In the genomic region with DNA sequence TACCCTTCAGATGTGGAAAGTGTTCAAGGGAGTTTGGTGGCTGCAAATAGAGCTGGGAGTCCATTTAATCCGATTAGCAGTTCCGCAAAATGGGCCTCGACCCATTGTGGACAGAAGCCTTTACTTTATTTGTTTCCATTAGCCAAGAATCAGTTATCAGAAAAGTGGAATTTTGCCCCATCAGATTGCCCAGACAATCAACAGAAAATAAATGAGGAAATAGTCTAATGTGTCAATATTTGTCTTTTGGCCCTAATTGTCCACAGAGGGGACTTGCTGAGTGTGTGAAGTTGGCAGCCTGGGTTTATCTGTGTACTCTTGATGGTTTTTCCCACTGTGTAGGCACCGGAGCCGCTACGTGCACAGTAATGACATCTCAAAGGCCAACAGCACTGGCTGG, we compare ENCODE assay signal across 19 cellular contexts.
A peak's percentile ranks its signal among the peaks of the same experiment; 100 is the strongest.
DNase-seq lines count a peak whose midpoint lies in the region; ATAC-seq, FAIRE-seq and TF ChIP-seq lines count a peak whose summit lies in the region.
"Had no signal": no experiment of that assay in that cellular context is flagged by ENCODE, and none has a peak within 500 bp of the region (broad histone marks: within the 10 kb centered on the region; RNA-seq: fewer than 3 reads in every experiment).

No MANE protein-coding gene starts in this region.

- H3K27ac Mint-ChIP-seq in GM23338 (no peak overlapping the region), HFFc6 (no peak overlapping the region)
- H3K27ac Mint-ChIP-seq: CD14-positive monocyte; CD4-positive, alpha-beta memory T cell had no signal

- DNase-seq in GM23338 (ENCODE audit: low spot score) (no peak), NCI-H146 treated with DMSO at 0.1 percent for 48 hours (lab: John Stamatoyannopoulos, UW; ENCODE audit: unreplicated experiment) (peak; percentile 72), NCI-H774 (lab: John Stamatoyannopoulos, UW) (peak; percentile 10), HepG2 (ENCODE audit: low spot score) (peak; percentile 79), UCSD-AML1 (lab: John Stamatoyannopoulos, UW; ENCODE audit: unreplicated experiment) (no peak), HFFc6 (no peak)
- DNase-seq: 8988T; CD4-positive, alpha-beta memory T cell; DMS153; DMS79; GDM1; IMR-90 had no signal

- in situ Hi-C loops in HepG2 (cut with HindIII; ENCODE audit: extremely low pct_ligation_motif_present, low pct_unique_long_range_greater_than_20kb): no loop called here

- no peak for TF ChIP-seq POLR2A in HepG2 (IDR thresholded peaks at IDR 0.05; ENCODE audit: insufficient read depth in 1 of 2, low read depth in 2 of 2, low read length in 2 of 2)

- H3K4me3 ChIP-seq in GM23338: no peak overlapping the region
- peak overlapping the region in 1 of 3 experiments; percentile 36; a peak in 1 of 6 replicates for H3K4me3 ChIP-seq in HepG2 (replicated peaks in 1 of 3; ENCODE audit: insufficient read depth in 1 of 3, low read depth in 2 of 3, low read length in 3 of 3)
- H3K4me3 ChIP-seq: BLaER1, HAP-1 had no signal

- H3K27me3 ChIP-seq in GM23338 (ENCODE audit: insufficient read depth) (no peaks in the 10 kb centered on the region), HepG2 (ENCODE audit: control insufficient read depth in 1 of 2, insufficient read depth in 2 of 2, low read length in 2 of 2) (peaks cover 7 to 41% of the 10 kb centered on the region in 2 experiments; a peak in 4 of 5 replicates)
- H3K27me3 ChIP-seq: BLaER1 had no signal

- no peaks in the 10 kb centered on the region for H3K36me3 Mint-ChIP-seq in GM23338 (ENCODE audit: low read depth)
- no peaks in the 10 kb centered on the region for H3K36me3 Mint-ChIP-seq in HFFc6 (ENCODE audit: low read depth)
- H3K36me3 Mint-ChIP-seq: CD14-positive monocyte; CD4-positive, alpha-beta memory T cell had no signal

- TF ChIP-seq CTCF in GM23338 (conservative IDR thresholded peaks at IDR 0.05; ENCODE audit: low read depth in 2 of 2) (no peak), HepG2 (CRISPR knock-in tag; IDR thresholded peaks at IDR 0.05) (no peak), HFFc6 (IDR thresholded peaks at IDR 0.05) (no peak)

- H3K27ac ChIP-seq in GM23338 (ENCODE audit: low read depth) (no peak overlapping the region), HepG2 (ENCODE audit: extremely low read length, insufficient read depth, low read length) (no peak overlapping the region)
- H3K27ac ChIP-seq: BLaER1, HL-60 had no signal

- H3K9me3 Mint-ChIP-seq in GM23338 (no peaks in the 10 kb centered on the region), HFFc6 (peaks cover 28% of the 10 kb centered on the region)

- no peak for TF ChIP-seq RAD21 in HepG2 (CRISPR knock-in tag; IDR thresholded peaks at IDR 0.05)

- no peak overlapping the region for H3K9ac ChIP-seq in HepG2 (ENCODE audit: insufficient read depth, low read depth, low read length)
- H3K9ac ChIP-seq: BLaER1 had no signal

- H3K4me3 Mint-ChIP-seq in GM23338 (no peak overlapping the region), HFFc6 (no peak overlapping the region)
- H3K4me3 Mint-ChIP-seq: CD14-positive monocyte; CD4-positive, alpha-beta memory T cell had no signal

- H4K20me1 ChIP-seq in GM23338 (replicated peaks; ENCODE audit: insufficient read depth): no peaks in the 10 kb centered on the region
- H4K20me1 ChIP-seq in HepG2 (ENCODE audit: insufficient read depth, low read length): no peaks in the 10 kb centered on the region
- H4K20me1 ChIP-seq: BLaER1 had no signal

- no peaks in the 10 kb centered on the region for H3K9me2 ChIP-seq in GM23338 (ENCODE audit: insufficient read depth)

- POLR2A ChIA-PET in HepG2 (lab: Yijun Ruan, JAX): no interaction called here

- H3K4me1 ChIP-seq in GM23338 (ENCODE audit: insufficient read depth) (peaks cover 45% of the 10 kb centered on the region), HepG2 (ENCODE audit: insufficient read depth, low read length) (peaks cover 22% of the 10 kb centered on the region)
- H3K4me1 ChIP-seq: BLaER1, HAP-1 had no signal

- no TSS peak for BruUV-seq in HepG2 (replicated peaks; lab: Mats Ljungman, UMichigan)

- H3K4me2 ChIP-seq in GM23338: no peak overlapping the region
- peak overlapping the region; percentile 50 for H3K4me2 ChIP-seq in HepG2 (ENCODE audit: low read depth, low read length)
- H3K4me2 ChIP-seq: BLaER1 had no signal

- H2AFZ ChIP-seq in GM23338 (peak overlapping the region; percentile 75), HepG2 (ENCODE audit: low read length) (no peak overlapping the region)

- no peaks in the 10 kb centered on the region for H3K79me2 ChIP-seq in GM23338 (replicated peaks; ENCODE audit: insufficient read depth)
- no peaks in the 10 kb centered on the region for H3K79me2 ChIP-seq in HepG2 (ENCODE audit: insufficient read depth, low read length)

- TF ChIP-seq EP300 in HepG2 (IDR thresholded peaks at IDR 0.05; ENCODE audit: low read depth in 2 of 2, low read length in 2 of 2) (peak in 1 of 2 experiments; percentile 60; a peak in 2 of 4 replicates), HepG2 (CRISPR knock-in tag; IDR thresholded peaks at IDR 0.05; ENCODE audit: borderline replicate concordance) (no peak)

- no peaks in the 10 kb centered on the region for H3K9me3 ChIP-seq in HepG2 (ENCODE audit: low read length)
- H3K9me3 ChIP-seq: BLaER1, HAP-1 had no signal

- H3F3A ChIP-seq in GM23338 (replicated peaks; ENCODE audit: low read depth): no peaks in the 10 kb centered on the region

- intact Hi-C loops in HepG2 (cut with micrococcal nuclease; ENCODE audit: unreplicated experiment): loop anchor here (5.0 kb wide), 2 partner anchors 45 to 110 kb away; no protein-coding TSS in a partner anchor

- CTCF ChIA-PET in HepG2 (lab: Yijun Ruan, JAX; ENCODE audit: low intra/inter-chr PET ratio, low total read pairs): no interaction called here

- WGBS in HepG2 (ENCODE audit: low lambda C conversion rate): 3% methylated on average over 6 of the region's 6 CpGs

- H3K27me3 Mint-ChIP-seq in GM23338 (ENCODE audit: insufficient read depth, low read depth, poor library complexity) (no peaks in the 10 kb centered on the region), HFFc6 (ENCODE audit: insufficient read depth) (no peaks in the 10 kb centered on the region)

- ATAC-seq in GM23338 (no peak), HepG2 (peak; percentile 90), GM18861 (IDR thresholded peaks at IDR 0.05; ENCODE audit: unreplicated experiment) (no peak)

- no peaks in the 10 kb centered on the region for H3K36me3 ChIP-seq in GM23338 (ENCODE audit: insufficient read depth)
- no peaks in the 10 kb centered on the region for H3K36me3 ChIP-seq in HepG2 (replicated peaks in 1 of 2; ENCODE audit: control insufficient read depth in 1 of 2, insufficient read depth in 2 of 2, low read length in 2 of 2)
- H3K36me3 ChIP-seq: BLaER1, HAP-1 had no signal

- peaks cover 38% of the 10 kb centered on the region for H3K4me1 Mint-ChIP-seq in GM23338
- no peaks in the 10 kb centered on the region for H3K4me1 Mint-ChIP-seq in HFFc6 (ENCODE audit: low read depth)
- H3K4me1 Mint-ChIP-seq: CD14-positive monocyte; CD4-positive, alpha-beta memory T cell had no signal

- FAIRE-seq in HepG2 (lab: Jason Lieb, UNC): peak; percentile 61
- FAIRE-seq: GM12892, GM18507 had no signal

TF ChIP-seq in GM23338, 12 proteins besides CTCF, POLR2A, EP300 and RAD21 (continues in another document):
- TF ChIP-seq JUNB (IDR thresholded peaks at IDR 0.05; ENCODE audit: unreplicated experiment) (no peak), ZNF331 (CRISPR knock-in tag; IDR thresholded peaks at IDR 0.05; ENCODE audit: low read depth) (no peak), STAT1 (IDR thresholded peaks at IDR 0.05; ENCODE audit: unreplicated experiment) (no peak), POLR2AphosphoS5 (IDR thresholded peaks at IDR 0.05; ENCODE audit: low read depth) (no peak), ZNF114 (CRISPR knock-in tag; IDR thresholded peaks at IDR 0.05) (no peak), EZH2phosphoT487 (IDR thresholded peaks at IDR 0.05; ENCODE audit: unreplicated experiment) (no peak), CREB1 (CRISPR knock-in tag; IDR thresholded peaks at IDR 0.05; ENCODE audit: low read depth) (no peak)
- TF ChIP-seq, protein P1, sequence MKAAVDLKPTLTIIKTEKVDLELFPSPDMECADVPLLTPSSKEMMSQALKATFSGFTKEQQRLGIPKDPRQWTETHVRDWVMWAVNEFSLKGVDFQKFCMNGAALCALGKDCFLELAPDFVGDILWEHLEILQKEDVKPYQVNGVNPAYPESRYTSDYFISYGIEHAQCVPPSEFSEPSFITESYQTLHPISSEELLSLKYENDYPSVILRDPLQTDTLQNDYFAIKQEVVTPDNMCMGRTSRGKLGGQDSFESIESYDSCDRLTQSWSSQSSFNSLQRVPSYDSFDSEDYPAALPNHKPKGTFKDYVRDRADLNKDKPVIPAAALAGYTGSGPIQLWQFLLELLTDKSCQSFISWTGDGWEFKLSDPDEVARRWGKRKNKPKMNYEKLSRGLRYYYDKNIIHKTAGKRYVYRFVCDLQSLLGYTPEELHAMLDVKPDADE (IDR thresholded peaks at IDR 0.05): no peak

TF ChIP-seq in HepG2, 621 proteins besides CTCF, POLR2A, EP300 and RAD21 (continues in another document):
- TF ChIP-seq ZNF724P (CRISPR knock-in tag; IDR thresholded peaks at IDR 0.05; ENCODE audit: borderline replicate concordance) (no peak), SALL1 (CRISPR knock-in tag; IDR thresholded peaks at IDR 0.05) (no peak), TBX2 (CRISPR knock-in tag; IDR thresholded peaks at IDR 0.05; ENCODE audit: borderline replicate concordance) (peak; percentile 99), ZNF839 (CRISPR knock-in tag; IDR thresholded peaks at IDR 0.05; ENCODE audit: borderline replicate concordance) (no peak)
- TF ChIP-seq, protein P2, sequence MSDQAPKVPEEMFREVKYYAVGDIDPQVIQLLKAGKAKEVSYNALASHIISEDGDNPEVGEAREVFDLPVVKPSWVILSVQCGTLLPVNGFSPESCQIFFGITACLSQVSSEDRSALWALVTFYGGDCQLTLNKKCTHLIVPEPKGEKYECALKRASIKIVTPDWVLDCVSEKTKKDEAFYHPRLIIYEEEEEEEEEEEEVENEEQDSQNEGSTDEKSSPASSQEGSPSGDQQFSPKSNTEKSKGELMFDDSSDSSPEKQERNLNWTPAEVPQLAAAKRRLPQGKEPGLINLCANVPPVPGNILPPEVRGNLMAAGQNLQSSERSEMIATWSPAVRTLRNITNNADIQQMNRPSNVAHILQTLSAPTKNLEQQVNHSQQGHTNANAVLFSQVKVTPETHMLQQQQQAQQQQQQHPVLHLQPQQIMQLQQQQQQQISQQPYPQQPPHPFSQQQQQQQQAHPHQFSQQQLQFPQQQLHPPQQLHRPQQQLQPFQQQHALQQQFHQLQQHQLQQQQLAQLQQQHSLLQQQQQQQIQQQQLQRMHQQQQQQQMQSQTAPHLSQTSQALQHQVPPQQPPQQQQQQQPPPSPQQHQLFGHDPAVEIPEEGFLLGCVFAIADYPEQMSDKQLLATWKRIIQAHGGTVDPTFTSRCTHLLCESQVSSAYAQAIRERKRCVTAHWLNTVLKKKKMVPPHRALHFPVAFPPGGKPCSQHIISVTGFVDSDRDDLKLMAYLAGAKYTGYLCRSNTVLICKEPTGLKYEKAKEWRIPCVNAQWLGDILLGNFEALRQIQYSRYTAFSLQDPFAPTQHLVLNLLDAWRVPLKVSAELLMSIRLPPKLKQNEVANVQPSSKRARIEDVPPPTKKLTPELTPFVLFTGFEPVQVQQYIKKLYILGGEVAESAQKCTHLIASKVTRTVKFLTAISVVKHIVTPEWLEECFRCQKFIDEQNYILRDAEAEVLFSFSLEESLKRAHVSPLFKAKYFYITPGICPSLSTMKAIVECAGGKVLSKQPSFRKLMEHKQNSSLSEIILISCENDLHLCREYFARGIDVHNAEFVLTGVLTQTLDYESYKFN (CRISPR knock-in tag; conservative IDR thresholded peaks at IDR 0.05): peak; percentile 25; the same call in 1 of the 2 replicates

Comparison
In these comparisons a context has a peak if more than half of its experiments do, and no peak if none do; other contexts are left out.
1. DNase-seq: peak in NCI-H146 treated with DMSO at 0.1 percent for 48 hours (single experiment), NCI-H774 (single experiment) and HepG2 (single experiment); none in GM23338 (single experiment), UCSD-AML1 (single experiment) and HFFc6 (single experiment).